18 cellular contexts compared by ENCODE assay signal in the genomic region with DNA sequence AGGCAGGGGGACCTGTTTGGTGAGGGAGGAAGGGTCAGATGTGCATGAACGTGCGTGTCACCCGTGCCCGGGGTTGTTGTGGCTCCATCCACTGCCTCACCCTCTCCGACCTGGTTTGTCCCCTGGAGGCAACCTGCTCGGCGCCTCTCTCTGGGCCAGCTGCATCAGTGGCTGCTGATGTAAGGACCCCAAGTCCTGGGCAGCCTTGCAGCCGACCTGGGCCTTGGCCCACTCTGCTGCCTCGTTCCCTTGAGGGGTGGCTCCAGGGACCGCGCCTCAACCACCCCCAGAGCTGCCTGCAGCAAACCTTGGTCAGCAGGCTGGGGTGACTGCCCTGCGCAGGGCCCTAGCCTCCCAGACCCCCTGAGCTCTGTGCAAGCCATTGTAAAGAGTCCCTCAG.
DNase-seq lines count a peak whose midpoint lies in the region; ATAC-seq and TF ChIP-seq lines count a peak whose summit lies in the region.
"Had no signal": no experiment of that assay in that cellular context is flagged by ENCODE, and none has a peak within 500 bp of the region (broad histone marks: within the 10 kb centered on the region; RNA-seq: fewer than 3 reads in every experiment).

No MANE protein-coding gene starts in this region.

- H3K36me3 ChIP-seq in lower lobe of right lung (no peaks in the 10 kb centered on the region), upper lobe of left lung (no peaks in the 10 kb centered on the region)

- WGBS in upper lobe of left lung, 2 donors: 87 to 88% methylated on average over 8 to 12 of the region's 12 CpGs

- peaks cover 22% of the 10 kb centered on the region for H3K27me3 Mint-ChIP-seq in activated naive CD4-positive, alpha-beta T cell treated with anti-CD3 and anti-CD28 coated beads for 36 hours (ENCODE audit: low read depth)
- H3K27me3 Mint-ChIP-seq: activated naive CD8-positive, alpha-beta T cell had no signal

- H3K9me3 ChIP-seq in lower lobe of right lung (no peaks in the 10 kb centered on the region), upper lobe of left lung (no peaks in the 10 kb centered on the region)

- TF ChIP-seq CTCF in coronary artery (IDR thresholded peaks at IDR 0.05) (no peak), lower lobe of right lung (IDR thresholded peaks at IDR 0.05) (no peak), upper lobe of left lung (IDR thresholded peaks at IDR 0.05) (no peak)

- no peaks in the 10 kb centered on the region for H3K4me1 ChIP-seq in lower lobe of right lung
- no peaks in the 10 kb centered on the region for H3K4me1 ChIP-seq in upper lobe of left lung

- H3K4me3 ChIP-seq in coronary artery (no peak overlapping the region), lower lobe of right lung (no peak overlapping the region), upper lobe of left lung (no peak overlapping the region)
- H3K4me3 ChIP-seq: GM23248 had no signal

- no peak for ATAC-seq in lower lobe of right lung
- no peak for ATAC-seq in upper lobe of left lung (ENCODE audit: low FRiP score in 2 of 2)
- ATAC-seq in GM19351 (IDR thresholded peaks at IDR 0.05; ENCODE audit: unreplicated experiment): no peak
- ATAC-seq: effector memory CD8-positive, alpha-beta T cell had no signal

- H3K36me3 Mint-ChIP-seq in activated naive CD4-positive, alpha-beta T cell treated with anti-CD3 and anti-CD28 coated beads for 36 hours (ENCODE audit: low read depth): no peaks in the 10 kb centered on the region
- H3K36me3 Mint-ChIP-seq: activated naive CD8-positive, alpha-beta T cell had no signal

- no peak overlapping the region for H3K4me3 Mint-ChIP-seq in activated naive CD4-positive, alpha-beta T cell treated with anti-CD3 and anti-CD28 coated beads for 36 hours
- H3K4me3 Mint-ChIP-seq: activated naive CD8-positive, alpha-beta T cell; effector memory CD8-positive, alpha-beta T cell; mesothelial cell of epicardium; nephron progenitor cell had no signal

- H3K27me3 ChIP-seq in lower lobe of right lung (ENCODE audit: low read depth) (no peaks in the 10 kb centered on the region), upper lobe of left lung (no peaks in the 10 kb centered on the region)

- DNase-seq in activated naive CD4-positive, alpha-beta T cell treated with anti-CD3 and anti-CD28 coated beads for 36 hours: peak; percentile 2
- no peak for DNase-seq in activated naive CD4-positive, alpha-beta T cell treated with Interleukin-2 at 50 U/mL for 16 hours
- peak; percentile 52 for DNase-seq in coronary artery (ENCODE audit: low spot score)
- DNase-seq in lower lobe of right lung: peak; percentile 34
- DNase-seq in upper lobe of left lung: peak; percentile 15 to 74
- DNase-seq in GM19238 (ENCODE audit: insufficient read length, low spot score): no peak
- no peak for DNase-seq in erythroblast (lab: John Stamatoyannopoulos, UW)
- DNase-seq: effector memory CD8-positive, alpha-beta T cell; GM23248; NCI-H510A treated with DMSO at 0.1 percent for 48 hours; nephron progenitor cell; stimulated activated CD4-positive, alpha-beta T cell treated with anti-CD3 and anti-CD28 coated beads, Interleukin-12 subunit alpha, Interleukin-12 subunit beta, amount 100 ng/mL, for 4 hours; substantia nigra had no signal

- no peaks in the 10 kb centered on the region for H3K4me1 Mint-ChIP-seq in activated naive CD4-positive, alpha-beta T cell treated with anti-CD3 and anti-CD28 coated beads for 36 hours (ENCODE audit: low read depth)
- H3K4me1 Mint-ChIP-seq: mesothelial cell of epicardium, nephron progenitor cell had no signal

- H3K27ac Mint-ChIP-seq in activated naive CD4-positive, alpha-beta T cell treated with anti-CD3 and anti-CD28 coated beads for 36 hours: no peak overlapping the region
- H3K27ac Mint-ChIP-seq: activated naive CD8-positive, alpha-beta T cell; effector memory CD8-positive, alpha-beta T cell; mesothelial cell of epicardium; nephron progenitor cell had no signal

- TF ChIP-seq EP300 in upper lobe of left lung (IDR thresholded peaks at IDR 0.05): no peak

- H3K9me3 Mint-ChIP-seq in activated naive CD4-positive, alpha-beta T cell treated with anti-CD3 and anti-CD28 coated beads for 36 hours: no peaks in the 10 kb centered on the region
- H3K9me3 Mint-ChIP-seq: effector memory CD8-positive, alpha-beta T cell had no signal

- no peak for TF ChIP-seq POLR2A in upper lobe of left lung (IDR thresholded peaks at IDR 0.05)
- no peak for TF ChIP-seq POLR2A in erythroblast (IDR thresholded peaks at IDR 0.05; ENCODE audit: low read length)

- intact Hi-C loops in activated naive CD4-positive, alpha-beta T cell treated with anti-CD3 and anti-CD28 coated beads for 36 hours (cut with micrococcal nuclease): no loop called here
- intact Hi-C loops in lower lobe of right lung (cut with DNase I): no loop called here

- H3K27ac ChIP-seq in coronary artery (no peak overlapping the region), lower lobe of right lung (no peak overlapping the region), upper lobe of left lung (no peak overlapping the region)
- H3K27ac ChIP-seq: C4-2B, GM23248, RWPE1 had no signal

- CTCF ChIA-PET in activated naive CD4-positive, alpha-beta T cell treated with anti-CD3 and anti-CD28 coated beads for 36 hours (lab: Charles Lee): no interaction called here

Comparison
In these comparisons a context has a peak if more than half of its experiments do, and no peak if none do; other contexts are left out.
1. DNase-seq: peak in activated naive CD4-positive, alpha-beta T cell treated with anti-CD3 and anti-CD28 coated beads for 36 hours (single experiment), coronary artery (single experiment), lower lobe of right lung (single experiment) and upper lobe of left lung (2 of 2); none in activated naive CD4-positive, alpha-beta T cell treated with Interleukin-2 at 50 U/mL for 16 hours (single experiment), GM19238 (single experiment) and erythroblast (0 of 2).